Comparison of ENCODE assay signal across 22 cellular contexts in genomic region chr9:27540537-27540936, GRCh38. TPM values are rescaled to one million over a fixed set of nuclear protein-coding genes. Genes with fewer than 3 reads are reported as not detected.
DNase-seq lines count a peak whose midpoint lies in the region; ATAC-seq, FAIRE-seq and TF ChIP-seq lines count a peak whose summit lies in the region.
"Had no signal": no experiment of that assay in that cellular context is flagged by ENCODE, and none has a peak within 500 bp of the region (broad histone marks: within the 10 kb centered on the region; RNA-seq: fewer than 3 reads in every experiment).

No MANE protein-coding gene starts in this region.

- H3K9me3 ChIP-seq in astrocyte (ENCODE audit: insufficient read depth, low read depth, low read length) (no peaks in the 10 kb centered on the region), hepatocyte (ENCODE audit: low read depth) (no peaks in the 10 kb centered on the region), skeletal muscle satellite cell (replicated peaks; ENCODE audit: low read length) (no peaks in the 10 kb centered on the region)
- H3K9me3 ChIP-seq: Caco-2 had no signal

- no peak overlapping the region for H3K4me3 Mint-ChIP-seq in astrocyte (ENCODE audit: unreplicated experiment)
- H3K4me3 Mint-ChIP-seq: activated CD8-positive, alpha-beta T cell treated with anti-CD3 and anti-CD28 coated beads, Interleukin-2, amount 10 ng/mL, durations not matched to agents 7 days and 5 days; activated naive CD8-positive, alpha-beta T cell treated with anti-CD3 and anti-CD28 coated beads, Interleukin-2, amount 10 ng/mL, durations not matched to agents 7 days and 5 days; effector memory CD8-positive, alpha-beta T cell; naive thymus-derived CD8-positive, alpha-beta T cell; T-helper 17 cell had no signal

- H3K4me3 ChIP-seq in astrocyte (ENCODE audit: insufficient read depth, low read depth, low read length) (no peak overlapping the region), hepatocyte (no peak overlapping the region), skeletal muscle satellite cell (ENCODE audit: low read length) (no peak overlapping the region)
- H3K4me3 ChIP-seq: lung had no signal

- H3K27me3 ChIP-seq in astrocyte (ENCODE audit: insufficient read depth, low read length) = no peaks in the 10 kb centered on the region
- H3K27me3 ChIP-seq in hepatocyte = no peaks in the 10 kb centered on the region
- no peaks in the 10 kb centered on the region for H3K27me3 ChIP-seq in skeletal muscle satellite cell (ENCODE audit: control insufficient read depth, insufficient read depth, low read length)

- DNase-seq in EH (ENCODE audit: low read depth) (peak; percentile 35), astrocyte (ENCODE audit: low read depth) (peak; percentile 15), hepatocyte (ENCODE audit: low spot score) (no peak), COR-L47 (lab: John Stamatoyannopoulos, UW) (no peak), NCI-H226 (no peak), COLO829 (ENCODE audit: low spot score) (no peak)
- DNase-seq: activated CD8-positive, alpha-beta T cell treated with anti-CD3 and anti-CD28 coated beads, Interleukin-2, amount 10 ng/mL, durations not matched to agents 7 days and 5 days; activated naive CD8-positive, alpha-beta T cell treated with anti-CD3 and anti-CD28 coated beads, Interleukin-2, amount 10 ng/mL, durations not matched to agents 7 days and 5 days; Caco-2; effector memory CD8-positive, alpha-beta T cell; naive thymus-derived CD8-positive, alpha-beta T cell; NCI-H1694; NCI-H446; NK-92 treated with Interleukin-12 subunit alpha and Interleukin-12 subunit beta, amount 100 ng/mL, for 24 hours; SHP77; T-helper 17 cell had no signal

- peaks cover 2% of the 10 kb centered on the region for H3K36me3 Mint-ChIP-seq in astrocyte (ENCODE audit: low read depth, unreplicated experiment)

- H3K36me3 ChIP-seq in astrocyte (ENCODE audit: insufficient read depth, low read length) (no peaks in the 10 kb centered on the region), hepatocyte (replicated peaks; ENCODE audit: insufficient read depth, low read depth) (no peaks in the 10 kb centered on the region), skeletal muscle satellite cell (ENCODE audit: insufficient read depth, low read length) (no peaks in the 10 kb centered on the region)

- no peaks in the 10 kb centered on the region for H4K20me1 ChIP-seq in astrocyte (ENCODE audit: insufficient read depth, low read length)
- H4K20me1 ChIP-seq in hepatocyte (ENCODE audit: insufficient read depth, poor library complexity, severe bottlenecking) = no peaks in the 10 kb centered on the region

- peaks cover 5% of the 10 kb centered on the region for H3K4me1 Mint-ChIP-seq in astrocyte (ENCODE audit: low read depth, unreplicated experiment)
- H3K4me1 Mint-ChIP-seq: naive thymus-derived CD8-positive, alpha-beta T cell had no signal

- no peak for TF ChIP-seq CTCF in astrocyte (IDR thresholded peaks at IDR 0.05; ENCODE audit: insufficient read depth, low read depth, low read length)
- no peak for TF ChIP-seq CTCF in hepatocyte (IDR thresholded peaks at IDR 0.05; ENCODE audit: poor library complexity)

- H2AFZ ChIP-seq in astrocyte (ENCODE audit: low read depth, low read length) (no peak overlapping the region), hepatocyte (no peak overlapping the region)

- FAIRE-seq in astrocyte (lab: Jason Lieb, UNC) = no peak
- FAIRE-seq: bronchial epithelial cell, frontal cortex had no signal

- no peak overlapping the region for H3K27ac ChIP-seq in astrocyte (ENCODE audit: low read depth, low read length)
- peak overlapping the region; percentile 80 for H3K27ac ChIP-seq in hepatocyte

- WGBS in hepatocyte (ENCODE audit: low lambda C conversion rate, missing lambda C conversion rate) = 93% methylated on average over 1 of the region's 1 CpG

- no peaks in the 10 kb centered on the region for H3K9me3 Mint-ChIP-seq in astrocyte (ENCODE audit: unreplicated experiment)
- H3K9me3 Mint-ChIP-seq: activated naive CD8-positive, alpha-beta T cell treated with anti-CD3 and anti-CD28 coated beads, Interleukin-2, amount 10 ng/mL, durations not matched to agents 7 days and 5 days; effector memory CD8-positive, alpha-beta T cell had no signal

- H3K9me2 ChIP-seq in hepatocyte (replicated peaks; ENCODE audit: insufficient read depth) = no peaks in the 10 kb centered on the region

- H3K4me2 ChIP-seq in astrocyte (ENCODE audit: low read length) (no peak overlapping the region), hepatocyte (no peak overlapping the region), skeletal muscle satellite cell (ENCODE audit: low read length) (peak overlapping the region; percentile 34)

- H3K9ac ChIP-seq in astrocyte (ENCODE audit: low read length) (no peak overlapping the region), skeletal muscle satellite cell (ENCODE audit: low read depth, low read length) (no peak overlapping the region)

- H3K27me3 Mint-ChIP-seq in astrocyte (ENCODE audit: low read depth, unreplicated experiment) = no peaks in the 10 kb centered on the region
- H3K27me3 Mint-ChIP-seq: activated naive CD8-positive, alpha-beta T cell treated with anti-CD3 and anti-CD28 coated beads, Interleukin-2, amount 10 ng/mL, durations not matched to agents 7 days and 5 days; effector memory CD8-positive, alpha-beta T cell; naive thymus-derived CD8-positive, alpha-beta T cell; progenitor cell of endocrine pancreas; T-helper 17 cell had no signal

- ATAC-seq in GM21528 (IDR thresholded peaks at IDR 0.05; ENCODE audit: low FRiP score, unreplicated experiment) = no peak
- ATAC-seq: activated CD8-positive, alpha-beta T cell treated with anti-CD3 and anti-CD28 coated beads, Interleukin-2, amount 10 ng/mL, durations not matched to agents 7 days and 5 days; effector memory CD8-positive, alpha-beta T cell; naive thymus-derived CD8-positive, alpha-beta T cell; T-helper 17 cell had no signal

- H3K27ac Mint-ChIP-seq in astrocyte (ENCODE audit: unreplicated experiment) = no peak overlapping the region
- H3K27ac Mint-ChIP-seq: activated CD8-positive, alpha-beta T cell treated with anti-CD3 and anti-CD28 coated beads, Interleukin-2, amount 10 ng/mL, durations not matched to agents 7 days and 5 days; activated naive CD8-positive, alpha-beta T cell treated with anti-CD3 and anti-CD28 coated beads, Interleukin-2, amount 10 ng/mL, durations not matched to agents 7 days and 5 days; effector memory CD8-positive, alpha-beta T cell; naive thymus-derived CD8-positive, alpha-beta T cell; progenitor cell of endocrine pancreas; T-helper 17 cell had no signal

- H3K4me1 ChIP-seq in astrocyte (ENCODE audit: insufficient read depth, low read length) (no peaks in the 10 kb centered on the region), hepatocyte (ENCODE audit: insufficient read depth) (peaks cover 16% of the 10 kb centered on the region), skeletal muscle satellite cell (ENCODE audit: control insufficient read depth, insufficient read depth, low read length) (peaks cover 24% of the 10 kb centered on the region)
- H3K4me1 ChIP-seq: Caco-2 had no signal

- H3K79me2 ChIP-seq in astrocyte (ENCODE audit: insufficient read depth, low read length) (no peaks in the 10 kb centered on the region), hepatocyte (no peaks in the 10 kb centered on the region)

RNA-seq across cellular contexts. Expression of gene MOB3B, which starts 10.9 kb away (rescaled TPM):
- 2.8 and 3.9 TPM in 2 replicates for total RNA-seq in astrocyte
- 13.3 and 14.1 TPM in 2 replicates for total RNA-seq in hepatocyte
- 8.5 and 13.5 TPM in 2 replicates for polyA plus RNA-seq in hepatocyte
- 0.22 and 0.25 TPM in 2 replicates for total RNA-seq in skeletal muscle satellite cell (2012; rRNA removed)

RNA-seq across cellular contexts. Expression of gene IFNK, which starts 16.4 kb away (rescaled TPM):
- total RNA-seq in astrocyte (not detected in 2 replicates), hepatocyte (not detected in 2 replicates)
- 0.36 TPM in 1 of 2 replicates, not detected in the other for polyA plus RNA-seq in hepatocyte
- not detected in 2 replicates for total RNA-seq in skeletal muscle satellite cell (2012; rRNA removed)
- total RNA-seq: activated CD8-positive, alpha-beta T cell treated with anti-CD3 and anti-CD28 coated beads, Interleukin-2, amount 10 ng/mL, durations not matched to agents 7 days and 5 days; activated naive CD8-positive, alpha-beta T cell treated with anti-CD3 and anti-CD28 coated beads, Interleukin-2, amount 10 ng/mL, durations not matched to agents 7 days and 5 days; bronchial epithelial cell; Caco-2; frontal cortex; lung; naive thymus-derived CD8-positive, alpha-beta T cell; progenitor cell of endocrine pancreas; T-helper 17 cell had no signal
- polyA plus RNA-seq: lung; naive thymus-derived CD8-positive, alpha-beta T cell had no signal

RNA-seq across cellular contexts. Expression of gene C9orf72, which starts 32.7 kb away (rescaled TPM):
- total RNA-seq in astrocyte (2.3 and 4.8 TPM in 2 replicates), hepatocyte (30.3 and 32.7 TPM in 2 replicates)
- 9.3 and 12.4 TPM in 2 replicates for polyA plus RNA-seq in hepatocyte
- total RNA-seq in skeletal muscle satellite cell (2012; rRNA removed) = 6.6 and 7.4 TPM in 2 replicates

Comparison
In these comparisons a context has a peak if more than half of its experiments do, and no peak if none do; other contexts are left out.
1. DNase-seq: peak in EH (single experiment) and astrocyte (single experiment); none in hepatocyte (single experiment), COR-L47 (single experiment), NCI-H226 (single experiment) and COLO829 (single experiment).